10 cellular contexts compared by ENCODE assay signal in the genomic region with DNA sequence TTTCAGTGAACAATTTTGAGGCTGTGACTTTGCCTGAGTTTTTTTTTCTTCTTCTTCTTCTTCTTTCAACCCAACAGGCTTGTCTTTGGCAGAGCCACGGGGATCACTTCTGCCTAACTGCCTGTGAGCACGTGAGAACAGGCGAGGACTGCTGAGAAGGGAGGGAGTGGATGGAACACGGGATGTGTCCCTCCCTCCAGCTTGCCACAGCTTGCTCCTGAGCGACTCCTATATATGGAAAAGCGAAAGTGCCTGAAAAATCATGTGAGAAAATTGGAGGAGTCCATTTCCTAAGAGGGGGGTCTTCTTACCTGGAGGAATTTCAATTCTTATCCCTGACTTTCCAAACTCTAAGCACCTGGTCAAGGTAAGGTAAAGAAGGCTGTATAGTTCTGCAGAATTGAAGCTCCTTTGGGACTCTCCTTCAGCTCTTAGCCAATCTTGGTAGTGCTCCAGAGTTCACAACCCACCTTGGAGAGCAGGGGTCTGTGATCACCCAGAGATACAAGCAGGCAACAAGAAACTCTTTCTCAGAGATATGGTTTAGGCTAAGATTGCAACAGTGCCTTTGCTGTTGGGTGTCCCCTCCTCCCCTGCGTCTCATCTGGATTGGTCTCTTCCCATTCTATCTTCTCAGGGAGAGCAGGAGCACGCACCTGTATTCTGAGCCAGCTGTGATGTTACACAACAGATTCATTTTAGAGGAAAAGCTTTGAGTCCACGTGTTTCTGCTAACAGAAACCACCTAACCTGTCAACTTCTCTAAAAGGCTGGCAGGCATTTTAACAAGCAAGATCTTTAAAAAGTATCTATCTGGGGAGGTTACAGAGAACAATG. TPM values are rescaled to one million over a fixed set of nuclear protein-coding genes. Genes with fewer than 3 reads are reported as not detected.
DNase-seq lines count a peak whose midpoint lies in the region; ATAC-seq, FAIRE-seq and TF ChIP-seq lines count a peak whose summit lies in the region.
"Had no signal": no experiment of that assay in that cellular context is flagged by ENCODE, and none has a peak within 500 bp of the region (broad histone marks: within the 10 kb centered on the region; RNA-seq: fewer than 3 reads in every experiment).

A gene (minus strand): TSS at position 208 of the 837 bp plus-strand sequence. CDS start 235 bp downstream, outside the sequence.

- no peak within 1 kb of the TSS; the same call in 1 of the 2 replicates for H3K4me2 ChIP-seq in SK-N-SH

- no peak for ATAC-seq in HG02885 (IDR thresholded peaks at IDR 0.05; ENCODE audit: poor library complexity, unreplicated experiment)

- CTCF ChIA-PET in SK-N-SH (lab: Yijun Ruan, JAX) = interaction anchor here (0.8 to 1.1 kb wide), 2 partner anchors 29 to 36 kb away, joined by 3 read pairs; no protein-coding TSS in a partner anchor

- H3K27ac ChIP-seq in SK-N-SH (ENCODE audit: low read depth in 2 of 2, low read length in 1 of 2) = no peak within 1 kb of the TSS
- H3K27ac ChIP-seq: heart right ventricle had no signal

- WGBS in SK-N-SH (ENCODE audit: low lambda C conversion rate) = 16% methylated on average over 9 of the region's 9 CpGs

- FAIRE-seq in HTR-8/SVneo (lab: Jason Lieb, UNC) = no peak
- FAIRE-seq: D721Med had no signal

- no peaks in the 10 kb centered on the region for H3K9me3 ChIP-seq in SK-N-SH
- H3K9me3 ChIP-seq: heart right ventricle had no signal

- no peaks in the 10 kb centered on the region for H3K27me3 ChIP-seq in SK-N-SH (ENCODE audit: insufficient read depth)

- H2AFZ ChIP-seq in SK-N-SH (ENCODE audit: low read depth) = no peak within 1 kb of the TSS

- no peaks in the 10 kb centered on the region for H3K79me2 ChIP-seq in SK-N-SH (ENCODE audit: insufficient read depth)

- no peaks in the 10 kb centered on the region for H3K36me3 ChIP-seq in SK-N-SH (replicated peaks in 1 of 2; ENCODE audit: control insufficient read depth in 1 of 2, insufficient read depth in 2 of 2, low read length in 1 of 2)
- H3K36me3 ChIP-seq: heart right ventricle had no signal

- H4K20me1 ChIP-seq in SK-N-SH (ENCODE audit: insufficient read depth) = no peaks in the 10 kb centered on the region

- no peaks in the 10 kb centered on the region for H3F3A ChIP-seq in SK-N-SH (replicated peaks; ENCODE audit: insufficient read depth)

- H3K4me3 ChIP-seq in AG10803 (ENCODE audit: low read length) (no peak within 1 kb of the TSS), SK-N-SH (ENCODE audit: low read depth in 2 of 2, low read length in 1 of 2) (no peak within 1 kb of the TSS; a peak in 1 of 4 replicates)
- H3K4me3 ChIP-seq: heart right ventricle had no signal

- POLR2A ChIA-PET in SK-N-SH (lab: Yijun Ruan, JAX) = no interaction called here

- H3K9me2 ChIP-seq in SK-N-SH = no peaks in the 10 kb centered on the region

- H3K9ac ChIP-seq in SK-N-SH = no peak within 1 kb of the TSS

- DNase-seq in AG10803 (ENCODE audit: low read depth) = peak; percentile 3
- DNase-seq in HTR-8/SVneo (ENCODE audit: insufficient read length, low spot score) = peak; percentile 33
- DNase-seq in SK-N-SH = no peak
- peak; percentile 63 for DNase-seq in iPS-NIHi7 (ENCODE audit: extremely low spot score)
- DNase-seq in AML-193 (lab: John Stamatoyannopoulos, UW) = no peak
- DNase-seq in NCI-H446 (lab: John Stamatoyannopoulos, UW) = no peak
- no peak for DNase-seq in NOMO-1 treated with dmso at 0.1 percent for 144 hours (lab: John Stamatoyannopoulos, UW; ENCODE audit: unreplicated experiment)
- DNase-seq: heart right ventricle had no signal

- TF ChIP-seq EP300 in SK-N-SH (IDR thresholded peaks at IDR 0.05; ENCODE audit: borderline replicate concordance in 1 of 2, low read depth in 1 of 2, low read length in 1 of 2) = no peak

- no peak for TF ChIP-seq CTCF in AG10803 (conservative IDR thresholded peaks at IDR 0.05; ENCODE audit: low read length)
- peak; percentile 8; the same call in 1 of the 2 replicates for TF ChIP-seq CTCF in SK-N-SH (IDR thresholded peaks at IDR 0.05)

- TF ChIP-seq RAD21 in SK-N-SH (IDR thresholded peaks at IDR 0.05; ENCODE audit: low read length) = no peak

- H3K4me1 ChIP-seq in SK-N-SH (ENCODE audit: control insufficient read depth in 1 of 2, insufficient read depth in 2 of 2, low read depth in 1 of 2, low read length in 1 of 2) = no peaks in the 10 kb centered on the region; a peak in 1 of 4 replicates

TF ChIP-seq in SK-N-SH, 30 proteins besides CTCF, POLR2A, EP300 and RAD21:
- TF ChIP-seq FOXJ3 (CRISPR knock-in tag; IDR thresholded peaks at IDR 0.05) (no peak), YY1 (IDR thresholded peaks at IDR 0.05; ENCODE audit: low read depth) (no peak), NFIC (IDR thresholded peaks at IDR 0.05; ENCODE audit: borderline replicate concordance) (no peak), MEF2A (IDR thresholded peaks at IDR 0.05; ENCODE audit: borderline replicate concordance, low read depth) (no peak), RFX5 (IDR thresholded peaks at IDR 0.05; ENCODE audit: low read length) (no peak)
- TF ChIP-seq, protein P1, sequence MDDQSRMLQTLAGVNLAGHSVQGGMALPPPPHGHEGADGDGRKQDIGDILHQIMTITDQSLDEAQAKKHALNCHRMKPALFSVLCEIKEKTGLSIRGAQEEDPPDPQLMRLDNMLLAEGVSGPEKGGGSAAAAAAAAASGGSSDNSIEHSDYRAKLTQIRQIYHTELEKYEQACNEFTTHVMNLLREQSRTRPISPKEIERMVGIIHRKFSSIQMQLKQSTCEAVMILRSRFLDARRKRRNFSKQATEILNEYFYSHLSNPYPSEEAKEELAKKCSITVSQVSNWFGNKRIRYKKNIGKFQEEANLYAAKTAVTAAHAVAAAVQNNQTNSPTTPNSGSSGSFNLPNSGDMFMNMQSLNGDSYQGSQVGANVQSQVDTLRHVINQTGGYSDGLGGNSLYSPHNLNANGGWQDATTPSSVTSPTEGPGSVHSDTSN (IDR thresholded peaks at IDR 0.05) = no peak

RNA-seq across cellular contexts. Expression of the gene that starts here (rescaled TPM):
- 0.03 and 0.05 TPM in 2 replicates for polyA plus RNA-seq in SK-N-SH (2012; rRNA removed)
- polyA plus RNA-seq in SK-N-SH (2012; cell fraction: cytosol; rRNA removed) = 0.07 and 0.24 TPM in 2 replicates
- 0.07 TPM in 2 replicates for polyA plus RNA-seq in SK-N-SH (2012; cell fraction: nucleus; rRNA removed)
- polyA plus RNA-seq: heart right ventricle had no signal

Comparison
In these comparisons a context has a peak if more than half of its experiments do, and no peak if none do; other contexts are left out.
1. DNase-seq: peak in AG10803 (single experiment), HTR-8/SVneo (single experiment) and iPS-NIHi7 (single experiment); none in SK-N-SH (single experiment), AML-193 (0 of 2), NCI-H446 (0 of 2) and NOMO-1 treated with dmso at 0.1 percent for 144 hours (single experiment).